In genomic region chr10:119393421-119393820, GRCh38 we compare ENCODE assay signal across 25 cellular contexts.
DNase-seq lines count a peak whose midpoint lies in the region; ATAC-seq and TF ChIP-seq lines count a peak whose summit lies in the region.
"Had no signal": no experiment of that assay in that cellular context is flagged by ENCODE, and none has a peak within 500 bp of the region (broad histone marks: within the 10 kb centered on the region; RNA-seq: fewer than 3 reads in every experiment).

No MANE protein-coding gene starts in this region.

- TF ChIP-seq EP300 in stomach (IDR thresholded peaks at IDR 0.05), result no peak

- ATAC-seq in heart right ventricle (no peak), mucosa of descending colon (no peak), HG03342 (IDR thresholded peaks at IDR 0.05; ENCODE audit: unreplicated experiment) (no peak)
- peak; percentile 6 for ATAC-seq in stimulated activated naive CD8-positive, alpha-beta T cell treated with anti-CD3 and anti-CD28 coated beads, Interleukin-15, amount 100 ng/mL, for 72 hours
- ATAC-seq: WTC11 had no signal

- peak overlapping the region; percentile 43 for H3K27ac Mint-ChIP-seq in T-helper 1 cell treated with Interleukin-12 subunit alpha and Interleukin-12 subunit beta and Interleukin-4 antibody, amounts not matched to agents 30 μg/mL and 1 μg/mL, for 36 hours
- H3K27ac Mint-ChIP-seq in stimulated activated naive CD8-positive, alpha-beta T cell treated with anti-CD3 and anti-CD28 coated beads, Interleukin-15, amount 100 ng/mL, for 72 hours, result peak overlapping the region in 1 of 2 donors; percentile 83
- H3K27ac Mint-ChIP-seq: HFFc6, WTC11 had no signal

- no peak overlapping the region for H3K4me3 Mint-ChIP-seq in T-helper 1 cell treated with Interleukin-12 subunit alpha and Interleukin-12 subunit beta and Interleukin-4 antibody, amounts not matched to agents 30 μg/mL and 1 μg/mL, for 36 hours
- H3K4me3 Mint-ChIP-seq in stimulated activated naive CD8-positive, alpha-beta T cell treated with anti-CD3 and anti-CD28 coated beads, Interleukin-15, amount 100 ng/mL, for 72 hours, result no peak overlapping the region
- H3K4me3 Mint-ChIP-seq: HFFc6, immature natural killer cell, WTC11 had no signal

- no peaks in the 10 kb centered on the region for H3K27me3 ChIP-seq in left ventricle myocardium inferior (ENCODE audit: low read depth)
- H3K27me3 ChIP-seq in heart right ventricle, result no peaks in the 10 kb centered on the region
- H3K27me3 ChIP-seq in stomach, result no peaks in the 10 kb centered on the region
- H3K27me3 ChIP-seq: ascending aorta, hepatocyte, transverse colon had no signal

- H3K27ac ChIP-seq in left ventricle myocardium inferior (replicated peaks), result peak overlapping the region; percentile 56
- H3K27ac ChIP-seq in heart right ventricle, result peak overlapping the region in 2 of 10 donors; percentile 31 to 52
- H3K27ac ChIP-seq in stomach, result peak overlapping the region in 1 of 5 donors; percentile 42
- H3K27ac ChIP-seq: 22Rv1, ascending aorta, hepatocyte, SK-N-MC, transverse colon had no signal

- no peak for DNase-seq in T-helper 1 cell
- DNase-seq in left ventricle myocardium inferior, result no peak
- no peak for DNase-seq in heart right ventricle
- DNase-seq in mucosa of descending colon, result peak in 2 of 3 donors; percentile 17 to 36
- no peak for DNase-seq in stimulated activated naive CD8-positive, alpha-beta T cell treated with anti-CD3 and anti-CD28 coated beads, Interleukin-15, amount 100 ng/mL, for 72 hours
- DNase-seq in stomach, result no peak
- DNase-seq: activated effector memory CD4-positive, alpha-beta T cell treated with anti-CD3 and anti-CD28 coated beads, Interleukin-2, amount 50 U/mL, for 16 hours; Caco-2; erythroblast; foreskin fibroblast; HFFc6; immature natural killer cell; KBM-7; NCI-H526 treated with DMSO at 0.1 percent for 48 hours; occipital lobe; stimulated activated CD4-positive, alpha-beta T cell treated with anti-CD3 and anti-CD28 coated beads, Interleukin-2, amount 100 ng/mL, for 48 hours; T1000; transverse colon had no signal

- H3K36me3 Mint-ChIP-seq in T-helper 1 cell treated with Interleukin-12 subunit alpha and Interleukin-12 subunit beta and Interleukin-4 antibody, amounts not matched to agents 30 μg/mL and 1 μg/mL, for 36 hours (ENCODE audit: low read depth), result peaks cover 14% of the 10 kb centered on the region
- H3K36me3 Mint-ChIP-seq: WTC11 had no signal

- H3K27me3 Mint-ChIP-seq in T-helper 1 cell treated with Interleukin-12 subunit alpha and Interleukin-12 subunit beta and Interleukin-4 antibody, amounts not matched to agents 30 μg/mL and 1 μg/mL, for 36 hours (ENCODE audit: low read depth), result no peaks in the 10 kb centered on the region
- H3K27me3 Mint-ChIP-seq in stimulated activated naive CD8-positive, alpha-beta T cell treated with anti-CD3 and anti-CD28 coated beads, Interleukin-15, amount 100 ng/mL, for 72 hours, result no peaks in the 10 kb centered on the region

- no peaks in the 10 kb centered on the region for H3K9me3 Mint-ChIP-seq in T-helper 1 cell treated with Interleukin-12 subunit alpha and Interleukin-12 subunit beta and Interleukin-4 antibody, amounts not matched to agents 30 μg/mL and 1 μg/mL, for 36 hours
- peaks cover 0 to 7% of the 10 kb centered on the region in 2 donors for H3K9me3 Mint-ChIP-seq in stimulated activated naive CD8-positive, alpha-beta T cell treated with anti-CD3 and anti-CD28 coated beads, Interleukin-15, amount 100 ng/mL, for 72 hours
- H3K9me3 Mint-ChIP-seq: HFFc6, immature natural killer cell had no signal

- H3K9me3 ChIP-seq in left ventricle myocardium inferior (replicated peaks), result no peaks in the 10 kb centered on the region
- H3K9me3 ChIP-seq in heart right ventricle, result peaks cover 0 to 5% (median 0%) of the 10 kb centered on the region in 11 donors
- H3K9me3 ChIP-seq in mucosa of descending colon, result no peaks in the 10 kb centered on the region
- H3K9me3 ChIP-seq in stomach, result no peaks in the 10 kb centered on the region
- H3K9me3 ChIP-seq: ascending aorta, Caco-2, transverse colon had no signal

- TF ChIP-seq POLR2A in stomach (IDR thresholded peaks at IDR 0.05), result no peak

- intact Hi-C loops in left ventricle myocardium inferior (cut with micrococcal nuclease), result no loop called here
- intact Hi-C loops in heart right ventricle (cut with DNase I), result no loop called here
- intact Hi-C loops in mucosa of descending colon (cut with DNase I, micrococcal nuclease), result no loop called here
- intact Hi-C loops in stomach (cut with DNase I; ENCODE audit: low total_unique reads), result no loop called here

- H3K36me3 ChIP-seq in left ventricle myocardium inferior (peaks cover 16% of the 10 kb centered on the region), heart right ventricle (peaks cover 0 to 24% (median 0%) of the 10 kb centered on the region in 9 donors), mucosa of descending colon (ENCODE audit: low read depth) (no peaks in the 10 kb centered on the region), stomach (peaks cover 6 to 27% (median 22%) of the 10 kb centered on the region in 4 donors)
- H3K36me3 ChIP-seq: transverse colon had no signal

- H3K4me3 ChIP-seq in left ventricle myocardium inferior (no peak overlapping the region), heart right ventricle (no peak overlapping the region), mucosa of descending colon (no peak overlapping the region), stomach (no peak overlapping the region)
- H3K4me3 ChIP-seq: ascending aorta, hepatocyte, SK-N-MC, transverse colon had no signal

- 85 to 91% methylated on average over 11 of the region's 11 CpGs for WGBS in heart right ventricle, 2 donors
- WGBS in stomach, 5 donors, result 77 to 98% (median 94%) methylated on average over 10 to 11 of the region's 11 CpGs

- TF ChIP-seq CTCF in left ventricle myocardium inferior (IDR thresholded peaks at IDR 0.05; ENCODE audit: borderline replicate concordance), result no peak
- no peak for TF ChIP-seq CTCF in heart right ventricle (IDR thresholded peaks at IDR 0.05)
- no peak for TF ChIP-seq CTCF in mucosa of descending colon (IDR thresholded peaks at IDR 0.05)
- no peak for TF ChIP-seq CTCF in stomach (IDR thresholded peaks at IDR 0.05)

- peaks cover 26% of the 10 kb centered on the region for H3K4me1 Mint-ChIP-seq in T-helper 1 cell treated with Interleukin-12 subunit alpha and Interleukin-12 subunit beta and Interleukin-4 antibody, amounts not matched to agents 30 μg/mL and 1 μg/mL, for 36 hours (ENCODE audit: low read depth)
- H3K4me1 Mint-ChIP-seq in stimulated activated naive CD8-positive, alpha-beta T cell treated with anti-CD3 and anti-CD28 coated beads, Interleukin-15, amount 100 ng/mL, for 72 hours, result peaks cover 26% of the 10 kb centered on the region
- H3K4me1 Mint-ChIP-seq: WTC11 had no signal

- H3K4me1 ChIP-seq in left ventricle myocardium inferior, result peaks cover 67% of the 10 kb centered on the region
- peaks cover 12 to 52% (median 39%) of the 10 kb centered on the region in 9 donors for H3K4me1 ChIP-seq in heart right ventricle
- peaks cover 18% of the 10 kb centered on the region for H3K4me1 ChIP-seq in mucosa of descending colon (ENCODE audit: low read depth)
- peaks cover 0 to 29% (median 16%) of the 10 kb centered on the region in 4 donors for H3K4me1 ChIP-seq in stomach

Comparison
In these comparisons a context has a peak if more than half of its experiments do, and no peak if none do; other contexts are left out.
1. DNase-seq: peak in mucosa of descending colon (2 of 3); none in T-helper 1 cell (0 of 5), left ventricle myocardium inferior (single experiment), heart right ventricle (0 of 2), stimulated activated naive CD8-positive, alpha-beta T cell treated with anti-CD3 and anti-CD28 coated beads, Interleukin-15, amount 100 ng/mL, for 72 hours (0 of 2) and stomach (single experiment).